Comparison of ENCODE assay signal across 17 cellular contexts in the genomic region with DNA sequence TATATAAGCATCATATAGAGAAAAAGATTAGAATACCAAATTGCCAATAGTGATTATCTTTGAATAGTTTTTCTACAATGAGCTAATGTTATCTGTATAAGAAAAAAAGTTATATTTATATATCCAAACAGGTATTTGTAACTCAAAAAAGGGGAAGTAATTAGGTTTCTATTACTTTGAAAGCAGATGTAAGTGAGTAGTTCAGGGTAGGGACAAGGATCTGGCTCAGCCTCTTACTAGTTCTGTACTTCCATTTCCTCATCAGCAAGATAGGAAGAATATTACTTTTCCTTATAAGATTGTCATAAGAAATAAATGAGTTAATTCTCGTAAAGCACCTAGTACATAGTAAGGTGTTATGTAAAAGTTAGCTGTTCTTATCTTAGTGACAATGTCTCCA. TPM values are rescaled to one million over a fixed set of nuclear protein-coding genes. Genes with fewer than 3 reads are reported as not detected.
A peak's percentile ranks its signal among the peaks of the same experiment; 100 is the strongest.
DNase-seq lines count a peak whose midpoint lies in the region; ATAC-seq and TF ChIP-seq lines count a peak whose summit lies in the region.
"Had no signal": no experiment of that assay in that cellular context is flagged by ENCODE, and none has a peak within 500 bp of the region (broad histone marks: within the 10 kb centered on the region; RNA-seq: fewer than 3 reads in every experiment).

No MANE protein-coding gene starts in this region.

- no peaks in the 10 kb centered on the region for H3K27me3 ChIP-seq in DOHH2 (ENCODE audit: control insufficient read depth, low read length)
- no peaks in the 10 kb centered on the region for H3K27me3 ChIP-seq in smooth muscle cell (ENCODE audit: low read depth)
- H3K27me3 ChIP-seq: dorsolateral prefrontal cortex, tibial nerve had no signal

- DNase-seq in activated CD4-positive, alpha-beta T cell treated with anti-CD3 and anti-CD28 coated beads, Interleukin-2, amount 50 U/mL, for 4 hours: no peak
- no peak for DNase-seq in smooth muscle cell (lab: John Stamatoyannopoulos, UW; ENCODE audit: unreplicated experiment)
- no peak for DNase-seq in NCI-H1092 (lab: John Stamatoyannopoulos, UW)
- DNase-seq: amniotic stem cell, dorsolateral prefrontal cortex, foreskin fibroblast, natural killer cell, NCI-H2171, RPMI8226, small intestine had no signal

- H3K9me3 ChIP-seq in DOHH2 (ENCODE audit: control insufficient read depth, insufficient read depth, low read length) (no peaks in the 10 kb centered on the region), smooth muscle cell (replicated peaks; ENCODE audit: low read depth) (no peaks in the 10 kb centered on the region)
- H3K9me3 ChIP-seq: A549, tibial nerve had no signal

- H3K27ac ChIP-seq in DOHH2 (ENCODE audit: low read depth, low read length): peak overlapping the region; percentile 87
- H3K27ac ChIP-seq in smooth muscle cell (ENCODE audit: low read depth): no peak overlapping the region
- H3K27ac ChIP-seq: A549, dorsolateral prefrontal cortex, tibial nerve had no signal

- no peak for TF ChIP-seq CTCF in DOHH2 (IDR thresholded peaks at IDR 0.05; ENCODE audit: low read depth, low read length, poor library complexity, severe bottlenecking)
- TF ChIP-seq CTCF in smooth muscle cell (IDR thresholded peaks at IDR 0.05; ENCODE audit: borderline replicate concordance, insufficient read depth, poor library complexity, severe bottlenecking): no peak

- ATAC-seq in GM19351 (IDR thresholded peaks at IDR 0.05; ENCODE audit: unreplicated experiment) (peak; percentile 78), HG02642 (IDR thresholded peaks at IDR 0.05; ENCODE audit: poor library complexity, unreplicated experiment) (peak; percentile 72), HG03460 (IDR thresholded peaks at IDR 0.05; ENCODE audit: unreplicated experiment) (peak; percentile 78), GM19397 (IDR thresholded peaks at IDR 0.05; ENCODE audit: unreplicated experiment) (no peak)
- ATAC-seq: A549, natural killer cell had no signal

- H4K20me1 ChIP-seq in DOHH2 (ENCODE audit: control insufficient read depth, insufficient read depth, low read depth, low read length): no peaks in the 10 kb centered on the region
- no peaks in the 10 kb centered on the region for H4K20me1 ChIP-seq in smooth muscle cell (ENCODE audit: low read depth)

- WGBS in smooth muscle cell (ENCODE audit: low lambda C conversion rate): 100% methylated on average over 1 of the region's 1 CpG

- peaks cover 10% of the 10 kb centered on the region; the same call in 1 of the 2 replicates for H3K79me2 ChIP-seq in DOHH2 (ENCODE audit: control insufficient read depth, low read length)
- peaks cover 6% of the 10 kb centered on the region for H3K79me2 ChIP-seq in smooth muscle cell (ENCODE audit: low read depth)

- H3K4me1 ChIP-seq in DOHH2 (ENCODE audit: control insufficient read depth, low read length) (peaks cover 39% of the 10 kb centered on the region), smooth muscle cell (ENCODE audit: low read depth) (no peaks in the 10 kb centered on the region)
- H3K4me1 ChIP-seq: A549, tibial nerve had no signal

- H3K4me2 ChIP-seq in DOHH2 (ENCODE audit: low read length) (peak overlapping the region; percentile 77), smooth muscle cell (no peak overlapping the region)
- H3K4me2 ChIP-seq: A549 had no signal

- H2AFZ ChIP-seq in smooth muscle cell (ENCODE audit: low read depth): no peak overlapping the region

- H3K36me3 ChIP-seq in DOHH2 (ENCODE audit: control insufficient read depth, low read length) (peaks cover 51% of the 10 kb centered on the region), smooth muscle cell (ENCODE audit: low read depth) (peaks cover 18% of the 10 kb centered on the region)

- peak overlapping the region; percentile 64 for H3K4me3 ChIP-seq in DOHH2 (ENCODE audit: low read length)
- H3K4me3 ChIP-seq in smooth muscle cell: no peak overlapping the region
- H3K4me3 ChIP-seq: A549, dorsolateral prefrontal cortex, tibial nerve had no signal

- H3K9me2 ChIP-seq in DOHH2 (replicated peaks; ENCODE audit: control insufficient read depth, low read length): no peaks in the 10 kb centered on the region; the same call in 1 of the 2 replicates

- H3F3A ChIP-seq in DOHH2 (ENCODE audit: control insufficient read depth, insufficient read depth): peaks cover 13% of the 10 kb centered on the region
- H3F3A ChIP-seq in smooth muscle cell (ENCODE audit: low read depth): no peaks in the 10 kb centered on the region

- no peak overlapping the region for H3K9ac ChIP-seq in smooth muscle cell (ENCODE audit: low read depth)

RNA-seq across cellular contexts. Expression of a gene that starts 32.2 kb away (rescaled TPM):
- total RNA-seq in smooth muscle cell: 16.0 and 23.3 TPM in 2 replicates
- polyA plus RNA-seq in smooth muscle cell: 18.8 and 28.0 TPM in 2 replicates
